Comparison of ENCODE assay signal across 9 cellular contexts in genomic region chr10:11551915-11552602, GRCh38. TPM values are rescaled to one million over a fixed set of nuclear protein-coding genes. Genes with fewer than 3 reads are reported as not detected.
DNase-seq lines count a peak whose midpoint lies in the region; TF ChIP-seq lines count a peak whose summit lies in the region.
"Had no signal": no experiment of that assay in that cellular context is flagged by ENCODE, and none has a peak within 500 bp of the region (broad histone marks: within the 10 kb centered on the region; RNA-seq: fewer than 3 reads in every experiment).

No MANE protein-coding gene starts in this region.

- H3K4me1 ChIP-seq in HUES48 (ENCODE audit: control insufficient read depth, insufficient read depth, low read length), result peaks cover 13% of the 10 kb centered on the region
- no peaks in the 10 kb centered on the region for H3K4me1 ChIP-seq in mesendoderm (ENCODE audit: control insufficient read depth, low read depth, low read length)

- intact Hi-C loops in Calu3 (cut with micrococcal nuclease; ENCODE audit: unreplicated experiment), result loop anchor here (1.0 to 5.0 kb wide), 3 partner anchors 8 to 132 kb away; no protein-coding TSS in a partner anchor

- no peak overlapping the region for H2BK15ac ChIP-seq in mesendoderm (replicated peaks; ENCODE audit: low read depth)

- no peak overlapping the region for H3K23ac ChIP-seq in mesendoderm (ENCODE audit: low read length)

- DNase-seq in Calu3, result peak; percentile 24
- DNase-seq in astrocyte of the spinal cord (ENCODE audit: low read depth, low spot score), result peak; percentile 93
- DNase-seq in mesendoderm, result peak; percentile 56
- no peak for DNase-seq in G401 (ENCODE audit: low spot score)
- no peak for DNase-seq in effector CD4-positive, alpha-beta T cell
- no peak for DNase-seq in activated CD4-positive, alpha-beta T cell treated with anti-CD3 and anti-CD28 coated beads for 4 hours
- DNase-seq in NCI-H1092 treated with DMSO at 0.1 percent for 48 hours (lab: John Stamatoyannopoulos, UW), result no peak

- no CpG with 5 or more reads among the region's 4 CpGs for WGBS in mesendoderm (ENCODE audit: extremely low coverage, insufficient coverage, low lambda C conversion rate)

- H2BK120ac ChIP-seq in mesendoderm (ENCODE audit: low read depth, low read length), result no peak overlapping the region

- H3K27me3 Mint-ChIP-seq in Calu3 (ENCODE audit: unreplicated experiment), result no peaks in the 10 kb centered on the region

- no TSS peak for BruUV-seq in Calu3 (replicated peaks; lab: Mats Ljungman, UMichigan)

- H3K27ac Mint-ChIP-seq in Calu3 (ENCODE audit: unreplicated experiment), result peak overlapping the region; percentile 82

- H3K9ac ChIP-seq in HUES48 (ENCODE audit: low read depth, low read length) (no peak overlapping the region), mesendoderm (ENCODE audit: low read length) (no peak overlapping the region)

- H3K4me3 ChIP-seq in HUES48 (ENCODE audit: low read depth, low read length) (no peak overlapping the region; the same call in 1 of the 2 replicates), astrocyte of the spinal cord (ENCODE audit: low read depth, low read length) (no peak overlapping the region), mesendoderm (ENCODE audit: low read length) (no peak overlapping the region)
- H3K4me3 ChIP-seq: thoracic aorta had no signal

- no peak overlapping the region for H3K56ac ChIP-seq in mesendoderm (ENCODE audit: low read length)

- no peaks in the 10 kb centered on the region for H3K27me3 ChIP-seq in HUES48 (ENCODE audit: control insufficient read depth, insufficient read depth, low read length)
- no peaks in the 10 kb centered on the region for H3K27me3 ChIP-seq in mesendoderm (ENCODE audit: insufficient read depth, low read length, poor library complexity)

- H3K9me3 Mint-ChIP-seq in Calu3 (ENCODE audit: low read depth, unreplicated experiment), result peaks cover 4% of the 10 kb centered on the region

- CTCF ChIA-PET in Calu3 (lab: Charles Lee), result interaction anchor here (0.7 to 1.5 kb wide), 7 partner anchors 9 to 206 kb away, joined by 3 to 6 read pairs (median 4); no protein-coding TSS in a partner anchor

- in situ Hi-C loops in astrocyte of the spinal cord (cut with HindIII; ENCODE audit: low sequenced_read_pairs), result no loop called here
- in situ Hi-C loops in G401 (cut with HindIII; ENCODE audit: low sequenced_read_pairs), result no loop called here

- no peaks in the 10 kb centered on the region for H3K9me3 ChIP-seq in HUES48 (ENCODE audit: control insufficient read depth, insufficient read depth, low read length)
- H3K9me3 ChIP-seq: thoracic aorta had no signal

- no peak overlapping the region for H4K8ac ChIP-seq in mesendoderm (ENCODE audit: low read depth, low read length)

- H2BK5ac ChIP-seq in mesendoderm (ENCODE audit: low read length), result no peak overlapping the region

- H3K27ac ChIP-seq in HUES48 (ENCODE audit: low read depth, low read length) (peak overlapping the region; percentile 57), mesendoderm (ENCODE audit: low read depth, low read length) (no peak overlapping the region)
- H3K27ac ChIP-seq: thoracic aorta had no signal

- H3K4me2 ChIP-seq in mesendoderm (ENCODE audit: low read length), result no peak overlapping the region

- TF ChIP-seq CTCF in Calu3 (IDR thresholded peaks at IDR 0.05; ENCODE audit: unreplicated experiment), result no peak
- TF ChIP-seq CTCF in astrocyte of the spinal cord (IDR thresholded peaks at IDR 0.05; ENCODE audit: low read depth, low read length), result no peak

- H3K18ac ChIP-seq in mesendoderm (ENCODE audit: low read length), result no peak overlapping the region

- no peak overlapping the region for H2AK5ac ChIP-seq in mesendoderm (ENCODE audit: low read length)

- no peak overlapping the region for H4K5ac ChIP-seq in mesendoderm (ENCODE audit: low read length)

- H3K4me1 Mint-ChIP-seq in Calu3 (ENCODE audit: low read depth, unreplicated experiment), result peaks cover 76% of the 10 kb centered on the region

- peak overlapping the region; percentile 20 for H3K4me3 Mint-ChIP-seq in Calu3 (ENCODE audit: low read depth, unreplicated experiment)

- peaks cover 6% of the 10 kb centered on the region for H3K79me2 ChIP-seq in mesendoderm (ENCODE audit: control insufficient read depth, insufficient read depth, low read length)

- peaks cover 29% of the 10 kb centered on the region for H3K36me3 Mint-ChIP-seq in Calu3 (ENCODE audit: insufficient read depth, unreplicated experiment)

- no peaks in the 10 kb centered on the region for H3K79me1 ChIP-seq in mesendoderm (ENCODE audit: low read length)

- no peak overlapping the region for H3K4ac ChIP-seq in mesendoderm (ENCODE audit: low read depth, low read length)

- no peaks in the 10 kb centered on the region for H3K36me3 ChIP-seq in HUES48 (ENCODE audit: control insufficient read depth, insufficient read depth, low read length)
- no peaks in the 10 kb centered on the region for H3K36me3 ChIP-seq in mesendoderm (ENCODE audit: control insufficient read depth, insufficient read depth, low read length)
- H3K36me3 ChIP-seq: thoracic aorta had no signal

RNA-seq across cellular contexts. Expression of gene USP6NL, which starts 59.4 kb away (rescaled TPM):
- 25.3 and 27.5 TPM in 2 replicates for total RNA-seq in Calu3 (2022)
- 19.8 TPM for polyA plus RNA-seq in mesendoderm (2013, experiment 1 of 2)
- polyA plus RNA-seq in mesendoderm (2013, experiment 2 of 2), result 19.1 TPM
- total RNA-seq in G401 (2014; rRNA removed; shearing (Covaris generic)), result 7.8 and 9.3 TPM in 2 replicates

Comparison
In these comparisons a context has a peak if more than half of its experiments do, and no peak if none do; other contexts are left out.
1. DNase-seq: peak in Calu3 (single experiment), astrocyte of the spinal cord (single experiment) and mesendoderm (single experiment); none in G401 (single experiment), effector CD4-positive, alpha-beta T cell (single experiment), activated CD4-positive, alpha-beta T cell treated with anti-CD3 and anti-CD28 coated beads for 4 hours (0 of 2) and NCI-H1092 treated with DMSO at 0.1 percent for 48 hours (single experiment).